Comparison of ENCODE assay signal across 9 cellular contexts in genomic region chr7:6273380-6273837, GRCh38. TPM values are rescaled to one million over a fixed set of nuclear protein-coding genes. Genes with fewer than 3 reads are reported as not detected.
A peak's percentile ranks its signal among the peaks of the same experiment; 100 is the strongest.
DNase-seq lines count a peak whose midpoint lies in the region; ATAC-seq and TF ChIP-seq lines count a peak whose summit lies in the region.
"Had no signal": no experiment of that assay in that cellular context is flagged by ENCODE, and none has a peak within 500 bp of the region (broad histone marks: within the 10 kb centered on the region; RNA-seq: fewer than 3 reads in every experiment).

No MANE protein-coding gene starts in this region.

- H3K4me1 ChIP-seq in smooth muscle cell (ENCODE audit: low read depth) (peaks cover 6% of the 10 kb centered on the region), gastrocnemius medialis (peaks cover 20 to 33% of the 10 kb centered on the region in 2 donors)

- H3K27ac Mint-ChIP-seq in natural killer cell treated with Interleukin-12 subunit alpha and Interleukin-12 subunit beta and Interleukin-15 and Interleukin-18, amount 100 ng/mL, for 72 hours = peak overlapping the region in 1 of 2 donors; percentile 66

- in situ Hi-C loops in gastrocnemius medialis (cut with MboI; ENCODE audit: low sequenced_read_pairs in 4 of 4) = loop anchor here in 1 of 4 donors (10.0 kb wide), 1 partner anchor 51 kb away; no protein-coding TSS in a partner anchor

- H3F3A ChIP-seq in smooth muscle cell (ENCODE audit: low read depth) = no peaks in the 10 kb centered on the region

- H3K27me3 ChIP-seq in smooth muscle cell (ENCODE audit: low read depth) (no peaks in the 10 kb centered on the region), gastrocnemius medialis (no peaks in the 10 kb centered on the region)
- H3K27me3 ChIP-seq: SJSA1 had no signal

- no peaks in the 10 kb centered on the region for H3K36me3 ChIP-seq in smooth muscle cell (ENCODE audit: low read depth)
- no peaks in the 10 kb centered on the region for H3K36me3 ChIP-seq in gastrocnemius medialis

- no peak overlapping the region for H3K4me3 ChIP-seq in smooth muscle cell
- peak overlapping the region in 1 of 4 donors; percentile 70 for H3K4me3 ChIP-seq in gastrocnemius medialis

- ATAC-seq in natural killer cell treated with Interleukin-12 subunit alpha and Interleukin-12 subunit beta and Interleukin-15 and Interleukin-18, amount 100 ng/mL, for 72 hours = no peak
- ATAC-seq in GM21619 (IDR thresholded peaks at IDR 0.05; ENCODE audit: unreplicated experiment) = no peak
- no peak for ATAC-seq in gastrocnemius medialis

- peaks cover 8 to 26% of the 10 kb centered on the region in 2 donors for H3K27me3 Mint-ChIP-seq in natural killer cell treated with Interleukin-12 subunit alpha and Interleukin-12 subunit beta and Interleukin-15 and Interleukin-18, amount 100 ng/mL, for 72 hours

- H4K20me1 ChIP-seq in smooth muscle cell (ENCODE audit: low read depth) = peaks cover 24% of the 10 kb centered on the region

- H2AFZ ChIP-seq in smooth muscle cell (ENCODE audit: low read depth) = no peak overlapping the region

- peaks cover 32% of the 10 kb centered on the region for H3K79me2 ChIP-seq in smooth muscle cell (ENCODE audit: low read depth)

- peak overlapping the region; percentile 98 for H3K27ac ChIP-seq in VCaP
- no peak overlapping the region for H3K27ac ChIP-seq in smooth muscle cell (ENCODE audit: low read depth)
- H3K27ac ChIP-seq in gastrocnemius medialis = no peak overlapping the region

- H3K9ac ChIP-seq in smooth muscle cell (ENCODE audit: low read depth) = no peak overlapping the region

- intact Hi-C loops in gastrocnemius medialis (cut with DNase I; ENCODE audit: low total_unique reads) = loop anchor here (5.0 kb wide), 1 partner anchor 96 kb away; no protein-coding TSS in a partner anchor

- H3K9me3 ChIP-seq in smooth muscle cell (replicated peaks; ENCODE audit: low read depth) (no peaks in the 10 kb centered on the region), gastrocnemius medialis (no peaks in the 10 kb centered on the region)
- H3K9me3 ChIP-seq: SJSA1 had no signal

- peak overlapping the region; percentile 75 for H3K4me3 Mint-ChIP-seq in natural killer cell treated with Interleukin-12 subunit alpha and Interleukin-12 subunit beta and Interleukin-15 and Interleukin-18, amount 100 ng/mL, for 72 hours

- H3K4me1 Mint-ChIP-seq in natural killer cell treated with Interleukin-12 subunit alpha and Interleukin-12 subunit beta and Interleukin-15 and Interleukin-18, amount 100 ng/mL, for 72 hours (ENCODE audit: low read depth in 2 of 2) = peaks cover 18 to 19% of the 10 kb centered on the region in 2 donors

- no peak overlapping the region for H3K4me2 ChIP-seq in smooth muscle cell

- DNase-seq in DMS79 treated with DMSO at 0.1 percent for 48 hours (lab: John Stamatoyannopoulos, UW) = peak; percentile 82
- peak; percentile 25 for DNase-seq in NCI-H146 treated with DMSO at 0.1 percent for 48 hours (lab: John Stamatoyannopoulos, UW; ENCODE audit: unreplicated experiment)
- DNase-seq in natural killer cell treated with Interleukin-12 subunit alpha and Interleukin-12 subunit beta and Interleukin-15 and Interleukin-18, amount 100 ng/mL, for 72 hours (ENCODE audit: low spot score) = no peak
- DNase-seq in smooth muscle cell (lab: John Stamatoyannopoulos, UW; ENCODE audit: unreplicated experiment) = no peak
- DNase-seq in OCI-M2 (lab: John Stamatoyannopoulos, UW; ENCODE audit: unreplicated experiment) = no peak
- DNase-seq in gastrocnemius medialis = no peak

- WGBS in smooth muscle cell (ENCODE audit: low lambda C conversion rate) = 93% methylated on average over 6 of the region's 6 CpGs

- TF ChIP-seq CTCF in VCaP (conservative IDR thresholded peaks at IDR 0.05) (no peak), smooth muscle cell (IDR thresholded peaks at IDR 0.05; ENCODE audit: borderline replicate concordance, insufficient read depth, poor library complexity, severe bottlenecking) (no peak), gastrocnemius medialis (IDR thresholded peaks at IDR 0.05 in 4 of 5, conservative IDR thresholded peaks at IDR 0.05 in 1 of 5) (no peak)

- H3K36me3 Mint-ChIP-seq in natural killer cell treated with Interleukin-12 subunit alpha and Interleukin-12 subunit beta and Interleukin-15 and Interleukin-18, amount 100 ng/mL, for 72 hours = no peaks in the 10 kb centered on the region

- no peaks in the 10 kb centered on the region for H3K9me3 Mint-ChIP-seq in natural killer cell treated with Interleukin-12 subunit alpha and Interleukin-12 subunit beta and Interleukin-15 and Interleukin-18, amount 100 ng/mL, for 72 hours

- no peak for TF ChIP-seq POLR2A in gastrocnemius medialis (IDR thresholded peaks at IDR 0.05)

RNA-seq across cellular contexts. Expression of gene CYTH3, which starts 1.0 kb away (rescaled TPM):
- total RNA-seq in natural killer cell treated with Interleukin-12 subunit alpha and Interleukin-12 subunit beta and Interleukin-15 and Interleukin-18, amount 100 ng/mL, for 72 hours = 1 to 10 TPM in 1 of 2 donors, under 1 TPM in 1; 0.64 to 5.4 TPM
- 7.6 and 18.4 TPM in 2 replicates for total RNA-seq in smooth muscle cell
- polyA plus RNA-seq in smooth muscle cell = 11.4 and 12.3 TPM in 2 replicates
- 10 to 100 TPM; 14.3 to 20.2 (median 16.7) TPM for total RNA-seq in gastrocnemius medialis

Comparison
In these comparisons a context has a peak if more than half of its experiments do, and no peak if none do; other contexts are left out.
1. DNase-seq: peak in DMS79 treated with DMSO at 0.1 percent for 48 hours (single experiment) and NCI-H146 treated with DMSO at 0.1 percent for 48 hours (single experiment); none in natural killer cell treated with Interleukin-12 subunit alpha and Interleukin-12 subunit beta and Interleukin-15 and Interleukin-18, amount 100 ng/mL, for 72 hours (single experiment), smooth muscle cell (single experiment), OCI-M2 (single experiment) and gastrocnemius medialis (0 of 2).